ENCODE assay signal across 8 cellular contexts in genomic region chr2:10832228-10832936, GRCh38. TPM values are rescaled to one million over a fixed set of nuclear protein-coding genes. Genes with fewer than 3 reads are reported as not detected.
DNase-seq lines count a peak whose midpoint lies in the region; ATAC-seq and TF ChIP-seq lines count a peak whose summit lies in the region.

No MANE protein-coding gene starts in this region.

- peak overlapping the region; percentile 46 for H3K27ac Mint-ChIP-seq in neural progenitor cell

- H3K4me3 Mint-ChIP-seq in neural progenitor cell: peak overlapping the region; percentile 77

- no peak for TF ChIP-seq POLR2A in Peyer's patch (IDR thresholded peaks at IDR 0.05)
- no peak for TF ChIP-seq POLR2A in stomach (IDR thresholded peaks at IDR 0.05)

- no peak overlapping the region for H2AFZ ChIP-seq in Karpas-422 (ENCODE audit: low read length)
- H2AFZ ChIP-seq in neural progenitor cell (replicated peaks): peak overlapping the region; percentile 84

- DNase-seq in DMS79 (lab: John Stamatoyannopoulos, UW) (peak; percentile 75), Karpas-422 (peak; percentile 93), Peyer's patch (peak; percentile 66 to 90 (median 88)), activated T-helper 1 cell treated with Interleukin-2 at 50 U/mL for 16 hours (ENCODE audit: low read depth) (peak; percentile 72), fibroblast of the aortic adventitia (ENCODE audit: low read depth) (peak; percentile 77), neural progenitor cell (ENCODE audit: low spot score) (peak; percentile 89), stomach (peak; percentile 89)

- peak; percentile 84 for ATAC-seq in GM21737 (IDR thresholded peaks at IDR 0.05; ENCODE audit: unreplicated experiment)

- H3K79me2 ChIP-seq in Karpas-422 (ENCODE audit: low read length) (no peaks in the 10 kb centered on the region), neural progenitor cell (ENCODE audit: low read depth) (no peaks in the 10 kb centered on the region)

- H3K27ac ChIP-seq in Karpas-422 (ENCODE audit: low read length) (no peak overlapping the region), Peyer's patch (no peak overlapping the region), neural progenitor cell (no peak overlapping the region), stomach (no peak overlapping the region)

- intact Hi-C loops in stomach (cut with DNase I; ENCODE audit: low total_unique reads): no loop called here

- peaks cover 5% of the 10 kb centered on the region; the same call in 1 of the 2 replicates for H3K4me1 ChIP-seq in Karpas-422 (ENCODE audit: low read length)
- peaks cover 0 to 16% (median 2%) of the 10 kb centered on the region in 4 donors for H3K4me1 ChIP-seq in Peyer's patch
- H3K4me1 ChIP-seq in neural progenitor cell: no peaks in the 10 kb centered on the region
- peaks cover 4 to 34% (median 29%) of the 10 kb centered on the region in 4 donors for H3K4me1 ChIP-seq in stomach

- H3K27me3 ChIP-seq in Karpas-422 (ENCODE audit: low read length) (no peaks in the 10 kb centered on the region), Peyer's patch (no peaks in the 10 kb centered on the region), neural progenitor cell (peaks cover 38% of the 10 kb centered on the region), stomach (peaks cover 0 to 41% (median 0%) of the 10 kb centered on the region in 3 donors)

- H3K9me3 ChIP-seq in Karpas-422 (ENCODE audit: low read length): no peaks in the 10 kb centered on the region
- H3K9me3 ChIP-seq in Peyer's patch: no peaks in the 10 kb centered on the region
- no peaks in the 10 kb centered on the region for H3K9me3 ChIP-seq in neural progenitor cell (ENCODE audit: low read depth)
- no peaks in the 10 kb centered on the region for H3K9me3 ChIP-seq in stomach

- WGBS in stomach, 5 donors: 18 to 23% (median 22%) methylated on average over 25 to 27 of the region's 27 CpGs

- H4K20me1 ChIP-seq in Karpas-422 (ENCODE audit: insufficient read depth, low read depth, low read length) (no peaks in the 10 kb centered on the region), neural progenitor cell (ENCODE audit: low read depth) (no peaks in the 10 kb centered on the region)

- no peak for TF ChIP-seq EP300 in stomach (IDR thresholded peaks at IDR 0.05)

- H3K4me3 ChIP-seq in Karpas-422 (ENCODE audit: low read length) (no peak overlapping the region), Peyer's patch (no peak overlapping the region), fibroblast of the aortic adventitia (ENCODE audit: low read depth, low read length) (no peak overlapping the region), neural progenitor cell (peak overlapping the region; percentile 43), stomach (no peak overlapping the region)

- no peaks in the 10 kb centered on the region for H3K9me2 ChIP-seq in Karpas-422 (replicated peaks; ENCODE audit: insufficient read depth, low read length)

- H3K36me3 ChIP-seq in Karpas-422 (ENCODE audit: insufficient read depth, low read length): no peaks in the 10 kb centered on the region
- H3K36me3 ChIP-seq in Peyer's patch: no peaks in the 10 kb centered on the region
- H3K36me3 ChIP-seq in neural progenitor cell: no peaks in the 10 kb centered on the region
- no peaks in the 10 kb centered on the region for H3K36me3 ChIP-seq in stomach

- no peaks in the 10 kb centered on the region for H3K9me3 Mint-ChIP-seq in neural progenitor cell

- peaks cover 30% of the 10 kb centered on the region for H3K4me1 Mint-ChIP-seq in neural progenitor cell

- H3F3A ChIP-seq in neural progenitor cell (ENCODE audit: low read depth): no peaks in the 10 kb centered on the region

- H3K27me3 Mint-ChIP-seq in neural progenitor cell (ENCODE audit: insufficient read depth, low read depth): peaks cover 25% of the 10 kb centered on the region

- no peak overlapping the region for H3K9ac ChIP-seq in Karpas-422 (ENCODE audit: low read length)
- no peak overlapping the region for H3K9ac ChIP-seq in neural progenitor cell

- H3K4me2 ChIP-seq in Karpas-422 (ENCODE audit: low read depth, low read length, poor library complexity, severe bottlenecking) (no peak overlapping the region), neural progenitor cell (peak overlapping the region; percentile 73)

- TF ChIP-seq CTCF in Peyer's patch (IDR thresholded peaks at IDR 0.05): peak; percentile 89 to 96 (median 95)
- peak; percentile 97 for TF ChIP-seq CTCF in fibroblast of the aortic adventitia (IDR thresholded peaks at IDR 0.05; ENCODE audit: insufficient read depth, low read length)
- peak; percentile 99 for TF ChIP-seq CTCF in neural progenitor cell (IDR thresholded peaks at IDR 0.05)
- peak in 6 of 7 experiments; percentile 16 to 98 (median 94) for TF ChIP-seq CTCF in stomach (IDR thresholded peaks at IDR 0.05)

- no peaks in the 10 kb centered on the region for H3K36me3 Mint-ChIP-seq in neural progenitor cell

RNA-seq across cellular contexts. Expression of gene PDIA6, which starts 19.8 kb away (rescaled TPM):
- total RNA-seq in Karpas-422 (2014; rRNA removed; shearing (Covaris generic); ENCODE audit: low replicate concordance): 92.4 and 106 TPM in 2 replicates
- total RNA-seq in Peyer's patch (10 to 100 TPM; 63.7 to 91.1 (median 77.9) TPM), fibroblast of the aortic adventitia (ENCODE audit: low replicate concordance) (203 and 277 TPM in 2 replicates), neural progenitor cell (ENCODE audit: low replicate concordance) (299 and 381 TPM in 2 replicates), stomach (100 to 1,000 TPM in 1 of 5 donors, 10 to 100 TPM in 4; 37.3 to 272 (median 89.7) TPM)
- polyA plus RNA-seq in stomach: 10 to 100 TPM; 49.6 to 98.7 (median 63.4) TPM
